33 cellular contexts compared by ENCODE assay signal in genomic region chr12:66417217-66417616, GRCh38.
"Had no signal": no experiment of that assay in that cellular context is flagged by ENCODE, and none has a peak within 500 bp of the region (broad histone marks: within the 10 kb centered on the region; RNA-seq: fewer than 3 reads in every experiment).

No MANE protein-coding gene starts in this region.

- H3K27ac ChIP-seq: adrenal gland, ascending aorta, body of pancreas, brain microvascular endothelial cell, breast epithelium, cardiac muscle cell had no signal

- H3K4me1 ChIP-seq: adrenal gland, ascending aorta, body of pancreas, breast epithelium had no signal

- H3K36me3 ChIP-seq: adrenal gland, ascending aorta, brain microvascular endothelial cell, breast epithelium, cardiac muscle cell had no signal

- H3K9me3 ChIP-seq: adrenal gland, body of pancreas, breast epithelium had no signal

- ATAC-seq: activated naive CD4-positive, alpha-beta T cell treated with anti-CD3 and anti-CD28 coated beads, Interleukin-2, amount 50 U/mL, for 72 hours; activated naive CD8-positive, alpha-beta T cell treated with anti-CD3 and anti-CD28 coated beads, Interleukin-2, amount 50 U/mL, for 24 hours; activated T-cell treated with anti-CD3 and anti-CD28 coated beads, Interleukin-2, amount 50 U/mL, for 4 hours; activated T-cell treated with anti-CD3 and anti-CD28 coated beads, Interleukin-2, amount 50 U/mL, for 72 hours; activated T-helper 17 cell treated with anti-CD3 and anti-CD28 coated beads, Interleukin-2, amount 50 U/mL, for 72 hours; body of pancreas had no signal

- DNase-seq: activated effector memory CD4-positive, alpha-beta T cell treated with anti-CD3 and anti-CD28 coated beads, Interleukin-2, amount 50 U/mL, for 16 hours; activated effector memory CD4-positive, alpha-beta T cell treated with Interleukin-2 at 50 U/mL for 16 hours; activated gamma-delta T cell; activated gamma-delta T cell treated with Interleukin-2 at 50 U/mL for 16 hours; activated naive CD4-positive, alpha-beta T cell; activated naive CD4-positive, alpha-beta T cell treated with anti-CD3 and anti-CD28 coated beads for 36 hours; activated naive CD4-positive, alpha-beta T cell treated with anti-CD3 and anti-CD28 coated beads, Interleukin-2, amount 10 ng/mL, durations not matched to agents 7 days and 5 days; activated naive CD4-positive, alpha-beta T cell treated with anti-CD3 and anti-CD28 coated beads, Interleukin-2, amount 50 U/mL, for 16 hours; activated naive CD4-positive, alpha-beta T cell treated with Interleukin-2 at 50 U/mL for 16 hours; activated naive CD8-positive, alpha-beta T cell treated with anti-CD3 and anti-CD28 coated beads for 36 hours; activated naive CD8-positive, alpha-beta T cell treated with anti-CD3 and anti-CD28 coated beads, Interleukin-2, amount 10 ng/mL, durations not matched to agents 7 days and 5 days; activated naive CD8-positive, alpha-beta T cell treated with anti-CD3 and anti-CD28 coated beads, Interleukin-2, amount 50 U/mL, for 24 hours; activated T-cell treated with anti-CD3 and anti-CD28 coated beads for 4 hours; activated T-cell treated with anti-CD3 and anti-CD28 coated beads, Interleukin-2, amount 50 U/mL, for 1 hour; activated T-cell treated with anti-CD3 and anti-CD28 coated beads, Interleukin-2, amount 50 U/mL, for 24 hours; activated T-cell treated with anti-CD3 and anti-CD28 coated beads, Interleukin-2, amount 50 U/mL, for 4 hours; activated T-cell treated with anti-CD3 and anti-CD28 coated beads, Interleukin-2, amount 50 U/mL, for 48 hours; activated T-cell treated with anti-CD3 and anti-CD28 coated beads, Interleukin-2, amount 50 U/mL, for 72 hours; adrenal gland; amniotic stem cell; amygdala; anterior cingulate cortex; aorta; body of pancreas; brain microvascular endothelial cell; caudate nucleus; central memory CD4-positive, alpha-beta T cell; cerebellar nuclear complex had no signal

- H3K27me3 ChIP-seq: adrenal gland, ascending aorta, body of pancreas, brain microvascular endothelial cell, breast epithelium, cardiac muscle cell had no signal

- H3K4me3 ChIP-seq: adrenal gland, ascending aorta, body of pancreas, breast epithelium, cardiac muscle cell had no signal
